In the genomic region with DNA sequence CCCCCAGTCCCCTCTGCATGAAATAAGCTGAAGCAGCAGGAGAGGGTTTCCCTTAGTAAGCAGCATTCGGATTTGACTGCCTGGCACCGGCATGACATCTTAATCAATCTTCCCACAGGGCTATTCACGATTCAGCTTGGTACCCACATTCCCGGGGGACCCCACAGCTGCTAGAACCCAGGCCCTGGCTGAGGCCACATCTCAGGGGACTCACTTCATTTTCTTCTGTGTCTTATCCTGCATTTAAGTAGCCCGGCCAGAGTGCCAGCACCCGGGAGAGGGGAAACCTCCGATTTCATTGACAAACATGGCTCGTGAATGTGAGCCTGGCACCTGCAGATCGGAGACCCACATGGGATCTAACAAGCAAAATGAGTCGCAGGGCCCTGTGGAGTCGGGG, we compare ENCODE assay signal across 32 cellular contexts. TPM values are rescaled to one million over a fixed set of nuclear protein-coding genes. Genes with fewer than 3 reads are reported as not detected.
"Had no signal": no experiment of that assay in that cellular context is flagged by ENCODE, and none has a peak within 500 bp of the region (broad histone marks: within the 10 kb centered on the region; RNA-seq: fewer than 3 reads in every experiment).

No MANE protein-coding gene starts in this region.

- H3K27ac Mint-ChIP-seq: activated B cell treated with CpG ODN at 0.5 μM for 24 hours; activated CD8-positive, alpha-beta T cell treated with anti-CD3 and anti-CD28 coated beads for 36 hours; activated naive CD4-positive, alpha-beta T cell treated with anti-CD3 and anti-CD28 coated beads for 36 hours; activated naive CD4-positive, alpha-beta T cell treated with anti-CD3 and anti-CD28 coated beads, Interleukin-2, amount 50 U/mL, for 24 hours; activated naive CD8-positive, alpha-beta T cell treated with anti-CD3 and anti-CD28 coated beads for 36 hours; activated naive CD8-positive, alpha-beta T cell treated with anti-CD3 and anti-CD28 coated beads, Interleukin-2, amount 50 U/mL, for 24 hours; activated T-helper 1 cell treated with anti-CD3 and anti-CD28 coated beads, Interleukin-12 subunit alpha, Interleukin-12 subunit beta, Interleukin-2, Interleukin-4 antibody, amounts not matched to agents 30 ng/mL and 10 ng/mL and 1 ng/mL, durations not matched to agents 14 hours and 24 hours and 36 hours; activated T-helper 2 cell treated with anti-CD3 and anti-CD28 coated beads, Interferon-gamma antibody, Interleukin-2, Interleukin-4, amounts not matched to agents 10 μg/mL and 5 μg/mL and 100 μg/mL, durations not matched to agents 14 hours and 24 hours and 36 hours; T-helper 17 cell; T-helper 2 cell treated with Interferon-gamma antibody and Interleukin-4, amounts not matched to agents 5 μg/mL and 100 μg/mL, for 36 hours had no signal

- H3K9me3 Mint-ChIP-seq: activated naive CD4-positive, alpha-beta T cell treated with anti-CD3 and anti-CD28 coated beads, Interleukin-2, amount 50 U/mL, for 24 hours; activated naive CD8-positive, alpha-beta T cell treated with anti-CD3 and anti-CD28 coated beads, Interleukin-2, amount 50 U/mL, for 24 hours had no signal

- DNase-seq: activated B cell treated with CpG ODN at 0.5 μM for 24 hours; activated CD4-positive, alpha-beta T cell treated with anti-CD3 and anti-CD28 coated beads for 48 hours; activated CD4-positive, alpha-beta T cell treated with anti-CD3 and anti-CD28 coated beads, Interleukin-2, amount 50 U/mL, for 1 hour; activated CD4-positive, alpha-beta T cell treated with anti-CD3 and anti-CD28 coated beads, Interleukin-2, amount 50 U/mL, for 48 hours; activated CD8-positive, alpha-beta memory T cell treated with anti-CD3 and anti-CD28 coated beads for 24 hours; activated CD8-positive, alpha-beta T cell treated with anti-CD3 and anti-CD28 coated beads for 36 hours; activated effector memory CD4-positive, alpha-beta T cell treated with anti-CD3 and anti-CD28 coated beads, Interleukin-2, amount 50 U/mL, for 16 hours; activated naive CD4-positive, alpha-beta T cell treated with anti-CD3 and anti-CD28 coated beads for 36 hours; activated naive CD8-positive, alpha-beta T cell treated with anti-CD3 and anti-CD28 coated beads for 36 hours; activated naive CD8-positive, alpha-beta T cell treated with anti-CD3 and anti-CD28 coated beads, Interleukin-2, amount 50 U/mL, for 24 hours; activated T-cell treated with anti-CD3 and anti-CD28 coated beads, Interleukin-2, amount 50 U/mL, for 1 hour; activated T-cell treated with anti-CD3 and anti-CD28 coated beads, Interleukin-2, amount 50 U/mL, for 48 hours; adrenal gland; amygdala; aorta; body of pancreas; central memory CD4-positive, alpha-beta T cell; cerebellar nuclear complex; colonic mucosa; effector CD8-positive, alpha-beta T cell; foreskin fibroblast; head of caudate nucleus; T-helper 1 cell; T-helper 17 cell; T1000; WERI-Rb-1 had no signal

- H3K9me3 ChIP-seq: adrenal gland, body of pancreas, colonic mucosa had no signal

- H3K4me1 ChIP-seq: adrenal gland, body of pancreas, colonic mucosa had no signal

- H3K27me3 ChIP-seq: body of pancreas, colonic mucosa had no signal

- H3K4me3 ChIP-seq: adrenal gland, body of pancreas, colonic mucosa had no signal

- H3K36me3 ChIP-seq: adrenal gland, colonic mucosa, WERI-Rb-1 had no signal

- H3K27ac ChIP-seq: adrenal gland, body of pancreas, colonic mucosa, WERI-Rb-1 had no signal

- H3K36me3 Mint-ChIP-seq: activated naive CD4-positive, alpha-beta T cell treated with anti-CD3 and anti-CD28 coated beads, Interleukin-2, amount 50 U/mL, for 24 hours; activated naive CD8-positive, alpha-beta T cell treated with anti-CD3 and anti-CD28 coated beads for 36 hours had no signal

- H3K27me3 Mint-ChIP-seq: T-helper 17 cell had no signal

- H3K4me3 Mint-ChIP-seq: activated B cell treated with CpG ODN at 0.5 μM for 24 hours; activated CD8-positive, alpha-beta T cell treated with anti-CD3 and anti-CD28 coated beads for 36 hours; activated naive CD4-positive, alpha-beta T cell treated with anti-CD3 and anti-CD28 coated beads for 36 hours; activated naive CD4-positive, alpha-beta T cell treated with anti-CD3 and anti-CD28 coated beads, Interleukin-2, amount 50 U/mL, for 24 hours; activated naive CD8-positive, alpha-beta T cell treated with anti-CD3 and anti-CD28 coated beads for 36 hours; activated naive CD8-positive, alpha-beta T cell treated with anti-CD3 and anti-CD28 coated beads, Interleukin-2, amount 50 U/mL, for 24 hours; activated T-helper 1 cell treated with anti-CD3 and anti-CD28 coated beads, Interleukin-12 subunit alpha, Interleukin-12 subunit beta, Interleukin-2, Interleukin-4 antibody, amounts not matched to agents 30 ng/mL and 10 ng/mL and 1 ng/mL, durations not matched to agents 14 hours and 24 hours and 36 hours; T-helper 17 cell; T-helper 2 cell treated with Interferon-gamma antibody and Interleukin-4, amounts not matched to agents 5 μg/mL and 100 μg/mL, for 36 hours had no signal

- H3K4me1 Mint-ChIP-seq: activated B cell treated with CpG ODN at 0.5 μM for 24 hours; activated naive CD4-positive, alpha-beta T cell treated with anti-CD3 and anti-CD28 coated beads, Interleukin-2, amount 50 U/mL, for 24 hours; activated naive CD8-positive, alpha-beta T cell treated with anti-CD3 and anti-CD28 coated beads, Interleukin-2, amount 50 U/mL, for 24 hours had no signal

- ATAC-seq: activated CD4-positive, CD25-positive, alpha-beta regulatory T cell treated with anti-CD3 and anti-CD28 coated beads, Interleukin-2, amount 50 U/mL, for 24 hours; activated CD8-positive, alpha-beta T cell treated with anti-CD3 and anti-CD28 coated beads for 36 hours; activated naive CD8-positive, alpha-beta T cell treated with anti-CD3 and anti-CD28 coated beads, Interleukin-2, amount 50 U/mL, for 24 hours; body of pancreas; esophagus mucosa; T-helper 17 cell had no signal

RNA-seq across cellular contexts. Expression of gene CRMP1, which starts 52.3 kb away (rescaled TPM):
- total RNA-seq: activated CD8-positive, alpha-beta T cell treated with anti-CD3 and anti-CD28 coated beads for 36 hours; activated naive CD4-positive, alpha-beta T cell treated with anti-CD3 and anti-CD28 coated beads for 36 hours; activated naive CD8-positive, alpha-beta T cell treated with anti-CD3 and anti-CD28 coated beads for 36 hours; activated T-helper 1 cell treated with anti-CD3 and anti-CD28 coated beads, Interleukin-12 subunit alpha, Interleukin-12 subunit beta, Interleukin-2, Interleukin-4 antibody, amounts not matched to agents 30 ng/mL and 10 ng/mL and 1 ng/mL, durations not matched to agents 14 hours and 24 hours and 36 hours; T-helper 17 cell had no signal
